ENCODE assay signal across 1 cellular context in the genomic region with DNA sequence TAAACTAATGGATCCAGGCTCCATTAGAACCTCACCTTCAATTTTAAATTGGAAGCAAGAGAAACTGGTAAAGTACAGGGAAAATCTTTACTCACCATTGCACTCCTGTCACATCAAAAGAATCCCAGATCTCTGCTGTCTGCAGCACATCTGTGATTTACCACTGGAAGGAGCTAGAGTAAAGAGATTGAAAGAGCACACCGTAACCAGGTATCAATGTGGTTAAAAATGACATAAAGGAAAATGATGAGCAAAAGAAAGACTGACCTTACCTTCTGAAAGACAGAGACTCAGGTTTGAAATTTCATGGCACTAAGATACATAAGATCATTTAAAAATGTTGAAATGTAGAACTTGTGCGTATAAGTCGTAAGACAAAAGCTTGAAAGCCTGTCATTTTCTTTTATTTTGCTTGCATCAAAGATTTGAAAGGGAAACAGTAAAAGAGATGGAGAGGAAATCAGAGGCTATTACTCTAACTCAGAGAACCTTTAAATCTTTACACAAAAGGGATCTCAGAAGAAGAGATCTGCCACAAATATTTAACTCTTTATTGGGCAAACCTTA.
TF ChIP-seq lines count a peak whose summit lies in the region.

No MANE protein-coding gene starts in this region.

TF ChIP-seq in GM23338, 12 proteins besides CTCF, POLR2A, EP300 and RAD21 (continued from another document):
- TF ChIP-seq JUNB (IDR thresholded peaks at IDR 0.05; ENCODE audit: unreplicated experiment): no peak
- TF ChIP-seq POLR2AphosphoS5 (IDR thresholded peaks at IDR 0.05; ENCODE audit: low read depth): no peak
- TF ChIP-seq ZNF331 (CRISPR knock-in tag; IDR thresholded peaks at IDR 0.05; ENCODE audit: low read depth): no peak
- TF ChIP-seq EZH2 (IDR thresholded peaks at IDR 0.05; ENCODE audit: low read depth, unreplicated experiment): no peak
